In the genomic region with DNA sequence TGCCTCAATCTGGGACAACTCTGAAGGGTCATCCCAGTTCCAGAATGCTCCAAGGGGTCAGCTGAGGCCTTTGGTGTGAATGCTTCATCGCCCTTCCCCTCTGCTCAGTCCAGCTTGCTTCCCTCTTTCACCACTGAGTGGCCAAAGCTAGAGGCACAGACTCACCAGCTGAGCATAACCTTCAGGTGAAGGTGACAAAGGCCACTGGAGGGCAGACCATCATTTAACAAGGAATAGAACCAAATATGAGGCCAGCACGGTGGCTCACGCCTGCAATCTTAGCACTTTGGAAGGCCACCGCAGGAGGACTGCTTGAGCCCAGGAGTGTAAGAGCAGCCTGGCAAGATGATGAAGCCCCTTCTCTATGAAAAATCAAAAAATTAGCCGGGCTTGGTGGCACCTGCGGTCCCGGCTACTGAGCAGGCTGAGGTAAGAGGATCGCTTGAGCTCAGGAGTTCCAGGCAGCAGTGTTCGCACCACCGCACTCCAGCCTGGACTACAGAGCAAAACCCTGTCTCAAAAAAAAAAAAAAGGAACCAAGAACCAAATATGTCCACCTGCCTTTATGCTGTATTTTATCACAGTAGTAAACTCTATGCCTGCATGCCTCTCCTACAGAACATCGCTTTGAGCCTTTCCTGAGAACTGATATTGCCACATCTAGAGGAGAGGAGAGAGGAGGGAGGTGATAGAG, we compare ENCODE assay signal across 16 cellular contexts. TPM values are rescaled to one million over a fixed set of nuclear protein-coding genes. Genes with fewer than 3 reads are reported as not detected.
DNase-seq lines count a peak whose midpoint lies in the region; ATAC-seq, FAIRE-seq and TF ChIP-seq lines count a peak whose summit lies in the region.
"Had no signal": no experiment of that assay in that cellular context is flagged by ENCODE, and none has a peak within 500 bp of the region (broad histone marks: within the 10 kb centered on the region; RNA-seq: fewer than 3 reads in every experiment).

No MANE protein-coding gene starts in this region.

- H3K9ac ChIP-seq in GM12878 (ENCODE audit: control insufficient read depth, insufficient read depth, low read length) = no peak overlapping the region

- CTCF ChIA-PET in GM12878 (lab: Yijun Ruan, JAX) = no interaction called here

- H3K27ac ChIP-seq in GM12878 (ENCODE audit: control insufficient read depth, insufficient read depth) (no peak overlapping the region), sigmoid colon (no peak overlapping the region)
- H3K27ac ChIP-seq: ovary had no signal

- H3K36me3 Mint-ChIP-seq in neural crest cell (ENCODE audit: low read depth) = no peaks in the 10 kb centered on the region

- TF ChIP-seq POLR2A in GM12878 (IDR thresholded peaks at IDR 0.05; ENCODE audit: low read depth, low read length) (no peak), sigmoid colon (IDR thresholded peaks at IDR 0.05) (no peak)

- POLR2A ChIA-PET in GM12878 (lab: Charles Lee) = no interaction called here

- H3K9me3 Mint-ChIP-seq in neural crest cell = no peaks in the 10 kb centered on the region

- RAD21 ChIA-PET in GM12878 (lab: Charles Lee; ENCODE audit: unreplicated experiment) = no interaction called here

- H3K27me3 ChIP-seq in GM12878 (replicated peaks in 1 of 2; ENCODE audit: control insufficient read depth in 2 of 2, insufficient read depth in 2 of 2, low read length in 1 of 2) (no peaks in the 10 kb centered on the region), sigmoid colon (no peaks in the 10 kb centered on the region)
- H3K27me3 ChIP-seq: ovary had no signal

- H3K4me3 ChIP-seq in GM12878 (no peak overlapping the region), sigmoid colon (no peak overlapping the region)
- H3K4me3 ChIP-seq: ovary had no signal

- SMC1A ChIA-PET in GM12878 (lab: Charles Lee; ENCODE audit: uncharacterized antibody, unreplicated experiment) = no interaction called here

- peak; percentile 13 to 17 (median 15); a peak in 2 of 6 replicates for TF ChIP-seq CTCF in GM12878 (IDR thresholded peaks at IDR 0.05 in 2 of 3, conservative IDR thresholded peaks at IDR 0.05 in 1 of 3; ENCODE audit: control insufficient read depth in 2 of 3, extremely low read depth in 1 of 3, insufficient read depth in 1 of 3, low read depth in 3 of 3, low read length in 3 of 3)
- peak; percentile 12 for TF ChIP-seq CTCF in neural crest cell (conservative IDR thresholded peaks at IDR 0.05)
- no peak for TF ChIP-seq CTCF in sigmoid colon (IDR thresholded peaks at IDR 0.05)

- in situ Hi-C loops in GM12878 (cut with MboI) = no loop called here

- DNase-seq in NCI-H1417 (lab: John Stamatoyannopoulos, UW) (peak in 2 of 3 experiments; percentile 12 to 65), NCI-H1417 treated with DMSO at 0.1 percent for 48 hours (lab: John Stamatoyannopoulos, UW) (no peak), HuH-7.5 (ENCODE audit: low spot score) (peak; percentile 52), GM12878 (ENCODE audit: low read depth, low spot score) (no peak), neural crest cell (ENCODE audit: low read depth, low spot score) (no peak), sigmoid colon (no peak), middle frontal gyrus (ENCODE audit: extremely low spot score, low spot score) (no peak)
- DNase-seq: ACHN; activated CD4-positive, alpha-beta T cell treated with anti-CD3 and anti-CD28 coated beads, Interleukin-2, amount 50 U/mL, for 48 hours; EL; KBM-7; left cardiac atrium; NCI-H510A treated with DMSO at 0.1 percent for 48 hours had no signal

- no peaks in the 10 kb centered on the region for H4K20me1 ChIP-seq in GM12878 (ENCODE audit: control insufficient read depth, insufficient read depth)

- H3K4me1 Mint-ChIP-seq in neural crest cell = peaks cover 13% of the 10 kb centered on the region

- intact Hi-C loops in GM12878 (cut with micrococcal nuclease; ENCODE audit: unreplicated experiment) (no loop called here), sigmoid colon (cut with DNase I) (loop anchor here (5.0 kb wide), 1 partner anchor 66 kb away; no protein-coding TSS in a partner anchor)

- TF ChIP-seq EP300 in GM12878 (IDR thresholded peaks at IDR 0.05; ENCODE audit: borderline replicate concordance in 1 of 2, control insufficient read depth in 1 of 2, low read depth in 2 of 2, low read length in 2 of 2) (no peak), sigmoid colon (IDR thresholded peaks at IDR 0.05) (no peak)

- H3K4me1 ChIP-seq in GM12878 (ENCODE audit: control insufficient read depth, insufficient read depth, low read length) (no peaks in the 10 kb centered on the region), sigmoid colon (peaks cover 0 to 11% (median 8%) of the 10 kb centered on the region in 4 donors)

- H2AFZ ChIP-seq in GM12878 (ENCODE audit: control insufficient read depth, low read depth, low read length) = no peak overlapping the region

- peak; percentile 62 for ATAC-seq in GM12878
- no peak for ATAC-seq in GM21737 (IDR thresholded peaks at IDR 0.05; ENCODE audit: unreplicated experiment)
- ATAC-seq: left cardiac atrium had no signal

- 87% methylated on average over 11 of the region's 11 CpGs for WGBS in GM12878 (ENCODE audit: insufficient coverage, insufficient replicate concordance, low lambda C conversion rate, missing lambda C conversion rate)
- 82 to 85% methylated on average over 11 of the region's 11 CpGs for WGBS in sigmoid colon, 2 donors

- peak; percentile 38; the same call in 1 of the 2 replicates for TF ChIP-seq RAD21 in GM12878 (IDR thresholded peaks at IDR 0.05; ENCODE audit: insufficient read depth, low read depth, low read length)

- no peak overlapping the region for H3K27ac Mint-ChIP-seq in neural crest cell (ENCODE audit: unreplicated experiment)

- no peak overlapping the region for H3K4me3 Mint-ChIP-seq in neural crest cell

- H3K9me3 ChIP-seq in GM12878 (replicated peaks; ENCODE audit: control insufficient read depth, insufficient read depth, low read length) (no peaks in the 10 kb centered on the region), sigmoid colon (no peaks in the 10 kb centered on the region)
- H3K9me3 ChIP-seq: ovary had no signal

- H3K79me2 ChIP-seq in GM12878 (ENCODE audit: control insufficient read depth, insufficient read depth, low read length) = no peaks in the 10 kb centered on the region

- BruUV-seq in GM12878 (replicated peaks; lab: Mats Ljungman, UMichigan) = no TSS peak

- no peak for FAIRE-seq in GM12878 (lab: Jason Lieb, UNC)
- FAIRE-seq: frontal cortex had no signal

- H3K4me2 ChIP-seq in GM12878 (ENCODE audit: control insufficient read depth, insufficient read depth) = no peak overlapping the region

- H3K36me3 ChIP-seq in GM12878 (ENCODE audit: control insufficient read depth in 2 of 2, insufficient read depth in 2 of 2, low read length in 1 of 2) (no peaks in the 10 kb centered on the region), sigmoid colon (no peaks in the 10 kb centered on the region)
- H3K36me3 ChIP-seq: ovary had no signal

- H3K27me3 Mint-ChIP-seq in neural crest cell (ENCODE audit: low read depth) = no peaks in the 10 kb centered on the region

TF ChIP-seq in GM12878, 131 proteins besides CTCF, POLR2A, EP300 and RAD21 (continues in another document):
- TF ChIP-seq, protein P1, sequence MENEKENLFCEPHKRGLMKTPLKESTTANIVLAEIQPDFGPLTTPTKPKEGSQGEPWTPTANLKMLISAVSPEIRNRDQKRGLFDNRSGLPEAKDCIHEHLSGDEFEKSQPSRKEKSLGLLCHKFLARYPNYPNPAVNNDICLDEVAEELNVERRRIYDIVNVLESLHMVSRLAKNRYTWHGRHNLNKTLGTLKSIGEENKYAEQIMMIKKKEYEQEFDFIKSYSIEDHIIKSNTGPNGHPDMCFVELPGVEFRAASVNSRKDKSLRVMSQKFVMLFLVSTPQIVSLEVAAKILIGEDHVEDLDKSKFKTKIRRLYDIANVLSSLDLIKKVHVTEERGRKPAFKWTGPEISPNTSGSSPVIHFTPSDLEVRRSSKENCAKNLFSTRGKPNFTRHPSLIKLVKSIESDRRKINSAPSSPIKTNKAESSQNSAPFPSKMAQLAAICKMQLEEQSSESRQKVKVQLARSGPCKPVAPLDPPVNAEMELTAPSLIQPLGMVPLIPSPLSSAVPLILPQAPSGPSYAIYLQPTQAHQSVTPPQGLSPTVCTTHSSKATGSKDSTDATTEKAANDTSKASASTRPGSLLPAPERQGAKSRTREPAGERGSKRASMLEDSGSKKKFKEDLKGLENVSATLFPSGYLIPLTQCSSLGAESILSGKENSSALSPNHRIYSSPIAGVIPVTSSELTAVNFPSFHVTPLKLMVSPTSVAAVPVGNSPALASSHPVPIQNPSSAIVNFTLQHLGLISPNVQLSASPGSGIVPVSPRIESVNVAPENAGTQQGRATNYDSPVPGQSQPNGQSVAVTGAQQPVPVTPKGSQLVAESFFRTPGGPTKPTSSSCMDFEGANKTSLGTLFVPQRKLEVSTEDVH (IDR thresholded peaks at IDR 0.05; ENCODE audit: low read depth, partially characterized antibody) = no peak

RNA-seq across cellular contexts. Expression of a gene that starts 13.4 kb away (rescaled TPM):
- total RNA-seq in GM12878 (2013; cell fraction: nucleolus; rRNA removed) = 8.7 and 13.0 TPM in 2 replicates
- total RNA-seq in GM12878 (2014; rRNA removed) = 5.0 and 6.4 TPM in 2 replicates
- 6.0 and 7.7 TPM in 2 replicates for total RNA-seq in GM12878 (2014; rRNA removed; fragmentation: Illumina TruSeq; extraction: Trizol)
- 8.1 and 8.9 TPM in 2 replicates for total RNA-seq in GM12878 (2021)
- 4.1 TPM for polyA plus RNA-seq in GM12878 (2011; ENCODE audit: low read depth)
- polyA plus RNA-seq in GM12878 (2011; rRNA removed) = 6.5 and 9.2 TPM in 2 replicates
- 3.7 and 4.2 TPM in 2 replicates for polyA plus RNA-seq in GM12878 (2011; cell fraction: cytosol; rRNA removed)
- polyA plus RNA-seq in GM12878 (2011; cell fraction: nucleus; rRNA removed) = 5.6 and 6.6 TPM in 2 replicates
- polyA plus RNA-seq in GM12878 (2012) = 4.8 and 5.5 TPM in 2 replicates
- 8.3 and 10.0 TPM in 2 replicates for polyA plus RNA-seq in GM12878 (2014; fragmentation: Illumina TruSeq; extraction: Trizol)
- 1 to 10 TPM; 3.4 to 3.5 TPM for polyA plus RNA-seq in GM12878 (2014; fragmentation: Nextera tagmentation; extraction: Ambion mirVana)
- 7.7 and 8.7 TPM in 2 replicates for polyA plus RNA-seq in GM12878 (2014; rRNA removed)
- polyA plus RNA-seq in GM12878 (2016; fragmentation: Nextera tagmentation; extraction: Ambion mirVana) = 1 to 10 TPM; 5.9 to 7.0 TPM
- polyA minus RNA-seq in GM12878 (2011; rRNA and poly(A)+ RNA removed) = 2.3 and 3.9 TPM in 2 replicates
- 2.0 and 3.9 TPM in 2 replicates for polyA minus RNA-seq in GM12878 (2011; cell fraction: cytosol; rRNA and poly(A)+ RNA removed)
- polyA minus RNA-seq in GM12878 (2011; cell fraction: nucleus; rRNA and poly(A)+ RNA removed) = 2.5 and 3.6 TPM in 2 replicates
- total RNA-seq in neural crest cell = 11.8 and 12.5 TPM in 2 replicates
- 10 to 100 TPM; 37.1 to 51.2 (median 40.1) TPM for total RNA-seq in sigmoid colon
- polyA plus RNA-seq in sigmoid colon = 10 to 100 TPM; 19.2 to 31.9 (median 29.4) TPM

Comparison
In these comparisons a context has a peak if more than half of its experiments do, and no peak if none do; other contexts are left out.
1. DNase-seq: peak in NCI-H1417 (2 of 3) and HuH-7.5 (single experiment); none in NCI-H1417 treated with DMSO at 0.1 percent for 48 hours (single experiment), GM12878 (single experiment), neural crest cell (single experiment), sigmoid colon (single experiment) and middle frontal gyrus (single experiment).
2. CTCF ChIP-seq: peak in GM12878 (3 of 3) and neural crest cell (single experiment); none in sigmoid colon (0 of 4).